ENCODE assay signal across 14 cellular contexts in genomic region chr13:107462501-107462900, GRCh38.
A peak's percentile ranks its signal among the peaks of the same experiment; 100 is the strongest.
DNase-seq lines count a peak whose midpoint lies in the region; ATAC-seq lines count a peak whose summit lies in the region.
"Had no signal": no experiment of that assay in that cellular context is flagged by ENCODE, and none has a peak within 500 bp of the region (broad histone marks: within the 10 kb centered on the region; RNA-seq: fewer than 3 reads in every experiment).

No MANE protein-coding gene starts in this region.

- no peak for ATAC-seq in HG02970 (IDR thresholded peaks at IDR 0.05; ENCODE audit: low FRiP score, unreplicated experiment)
- ATAC-seq: CD8-positive, alpha-beta T cell had no signal

- peak; percentile 18 for DNase-seq in NCI-H2029 (lab: John Stamatoyannopoulos, UW)
- DNase-seq in NCI-H2029 treated with DMSO at 0.1 percent for 48 hours (lab: John Stamatoyannopoulos, UW): no peak
- DNase-seq in NCI-H69 (lab: John Stamatoyannopoulos, UW): peak; percentile 26
- DNase-seq in iris pigment epithelial cell (ENCODE audit: low read depth): peak; percentile 54
- DNase-seq in OCI-M2 (lab: John Stamatoyannopoulos, UW; ENCODE audit: unreplicated experiment): no peak
- no peak for DNase-seq in NCI-H345 treated with DMSO at 0.1 percent for 48 hours (lab: John Stamatoyannopoulos, UW; ENCODE audit: unreplicated experiment)
- DNase-seq in stimulated activated CD4-positive, alpha-beta T cell treated with anti-CD3 and anti-CD28 coated beads, Interleukin-4, amount 100 ng/mL, for 4 hours: no peak
- DNase-seq: CD8-positive, alpha-beta T cell; DND-41; GDM1; GOT3; HCEC 1CT; HFFc6 had no signal

Comparison
In these comparisons a context has a peak if more than half of its experiments do, and no peak if none do; other contexts are left out.
1. DNase-seq: peak in NCI-H2029 (single experiment), NCI-H69 (single experiment) and iris pigment epithelial cell (single experiment); none in NCI-H2029 treated with DMSO at 0.1 percent for 48 hours (single experiment), OCI-M2 (single experiment), NCI-H345 treated with DMSO at 0.1 percent for 48 hours (single experiment) and stimulated activated CD4-positive, alpha-beta T cell treated with anti-CD3 and anti-CD28 coated beads, Interleukin-4, amount 100 ng/mL, for 4 hours (0 of 2).